ENCODE assay signal across 23 cellular contexts in genomic region chr14:65348137-65348536, GRCh38.
DNase-seq lines count a peak whose midpoint lies in the region; ATAC-seq and TF ChIP-seq lines count a peak whose summit lies in the region.
"Had no signal": no experiment of that assay in that cellular context is flagged by ENCODE, and none has a peak within 500 bp of the region (broad histone marks: within the 10 kb centered on the region; RNA-seq: fewer than 3 reads in every experiment).

No MANE protein-coding gene starts in this region.

- no peak overlapping the region for H3K4me3 ChIP-seq in NB4 (ENCODE audit: low read depth, low read length)
- H3K4me3 ChIP-seq: dorsolateral prefrontal cortex, right lobe of liver, thyroid gland had no signal

- peak; percentile 12 to 44 for ATAC-seq in left cardiac atrium
- ATAC-seq in stimulated activated memory B cell treated with anti-CD40 and anti-IgM and Interleukin-4, amounts not matched to agents 10 μg/mL and 1 μg/mL and 100 μg/mL, for 72 hours, result peak; percentile 67
- ATAC-seq: naive thymus-derived CD8-positive, alpha-beta T cell; right lobe of liver had no signal

- peak overlapping the region; percentile 51 for H3K27ac Mint-ChIP-seq in T-helper 1 cell treated with Interleukin-12 subunit alpha and Interleukin-12 subunit beta and Interleukin-4 antibody, amounts not matched to agents 30 μg/mL and 1 μg/mL, for 36 hours
- H3K27ac Mint-ChIP-seq in stimulated activated memory B cell treated with anti-CD40 and anti-IgM and Interleukin-4, amounts not matched to agents 10 μg/mL and 1 μg/mL and 100 μg/mL, for 72 hours, result peak overlapping the region; percentile 12
- H3K27ac Mint-ChIP-seq: H9 had no signal

- no peak overlapping the region for H3K4me3 Mint-ChIP-seq in T-helper 1 cell treated with Interleukin-12 subunit alpha and Interleukin-12 subunit beta and Interleukin-4 antibody, amounts not matched to agents 30 μg/mL and 1 μg/mL, for 36 hours
- no peak overlapping the region for H3K4me3 Mint-ChIP-seq in stimulated activated memory B cell treated with anti-CD40 and anti-IgM and Interleukin-4, amounts not matched to agents 10 μg/mL and 1 μg/mL and 100 μg/mL, for 72 hours
- H3K4me3 Mint-ChIP-seq: central memory CD8-positive, alpha-beta T cell; H9 had no signal

- H3K27me3 Mint-ChIP-seq in T-helper 1 cell treated with Interleukin-12 subunit alpha and Interleukin-12 subunit beta and Interleukin-4 antibody, amounts not matched to agents 30 μg/mL and 1 μg/mL, for 36 hours (ENCODE audit: low read depth), result no peaks in the 10 kb centered on the region
- H3K27me3 Mint-ChIP-seq in stimulated activated memory B cell treated with anti-CD40 and anti-IgM and Interleukin-4, amounts not matched to agents 10 μg/mL and 1 μg/mL and 100 μg/mL, for 72 hours, result no peaks in the 10 kb centered on the region
- H3K27me3 Mint-ChIP-seq: central memory CD8-positive, alpha-beta T cell; naive thymus-derived CD8-positive, alpha-beta T cell had no signal

- no peak for DNase-seq in T-helper 1 cell
- DNase-seq in NB4 (ENCODE audit: low read depth), result peak; percentile 14
- DNase-seq in left cardiac atrium, result no peak
- DNase-seq in GDM1 (lab: John Stamatoyannopoulos, UW), result no peak
- DNase-seq in stimulated activated CD4-positive, alpha-beta T cell treated with anti-CD3 and anti-CD28 coated beads, Interleukin-4, amount 100 ng/mL, for 4 hours, result no peak
- no peak for DNase-seq in germinal center (ENCODE audit: low spot score)
- DNase-seq: activated CD4-positive, alpha-beta T cell treated with anti-CD3 and anti-CD28 coated beads for 4 hours; activated CD8-positive, alpha-beta memory T cell treated with anti-CD3 and anti-CD28 coated beads, Interleukin-2, amount 50 U/mL, for 48 hours; activated gamma-delta T cell treated with Interleukin-2 at 50 U/mL for 16 hours; anterior cingulate cortex; COR-L47; DND-41; dorsolateral prefrontal cortex; foreskin melanocyte; H9; naive thymus-derived CD8-positive, alpha-beta T cell; NCI-H1436; NCI-H510A treated with DMSO at 0.1 percent for 48 hours; right lobe of liver; thyroid gland had no signal

- H3K9me3 Mint-ChIP-seq in T-helper 1 cell treated with Interleukin-12 subunit alpha and Interleukin-12 subunit beta and Interleukin-4 antibody, amounts not matched to agents 30 μg/mL and 1 μg/mL, for 36 hours, result no peaks in the 10 kb centered on the region
- no peaks in the 10 kb centered on the region for H3K9me3 Mint-ChIP-seq in stimulated activated memory B cell treated with anti-CD40 and anti-IgM and Interleukin-4, amounts not matched to agents 10 μg/mL and 1 μg/mL and 100 μg/mL, for 72 hours
- H3K9me3 Mint-ChIP-seq: central memory CD8-positive, alpha-beta T cell; H9; naive thymus-derived CD8-positive, alpha-beta T cell had no signal

- H3K4me1 Mint-ChIP-seq in T-helper 1 cell treated with Interleukin-12 subunit alpha and Interleukin-12 subunit beta and Interleukin-4 antibody, amounts not matched to agents 30 μg/mL and 1 μg/mL, for 36 hours (ENCODE audit: low read depth), result peaks cover 50% of the 10 kb centered on the region
- peaks cover 58% of the 10 kb centered on the region for H3K4me1 Mint-ChIP-seq in stimulated activated memory B cell treated with anti-CD40 and anti-IgM and Interleukin-4, amounts not matched to agents 10 μg/mL and 1 μg/mL and 100 μg/mL, for 72 hours
- H3K4me1 Mint-ChIP-seq: central memory CD8-positive, alpha-beta T cell had no signal

- no peak for TF ChIP-seq POLR2A in NB4 (IDR thresholded peaks at IDR 0.05; ENCODE audit: extremely low read depth, insufficient read length)

- H3K36me3 Mint-ChIP-seq in T-helper 1 cell treated with Interleukin-12 subunit alpha and Interleukin-12 subunit beta and Interleukin-4 antibody, amounts not matched to agents 30 μg/mL and 1 μg/mL, for 36 hours (ENCODE audit: low read depth), result peaks cover 38% of the 10 kb centered on the region
- no peaks in the 10 kb centered on the region for H3K36me3 Mint-ChIP-seq in stimulated activated memory B cell treated with anti-CD40 and anti-IgM and Interleukin-4, amounts not matched to agents 10 μg/mL and 1 μg/mL and 100 μg/mL, for 72 hours

- no peak for TF ChIP-seq CTCF in NB4 (IDR thresholded peaks at IDR 0.05; ENCODE audit: low read depth, low read length)

- intact Hi-C loops in left cardiac atrium (cut with DNase I), result no loop called here
